In genomic region chr9:135498381-135499126, GRCh38 we compare ENCODE assay signal across 1 cellular context.
TF ChIP-seq lines count a peak whose summit lies in the region.

No MANE protein-coding gene starts in this region.

TF ChIP-seq in HepG2, 621 proteins besides CTCF, POLR2A, EP300 and RAD21:
- 0 out of 2 replicates have a peak, but pooled peaks have one; percentile 30 for TF ChIP-seq ZBTB7A (CRISPR knock-in tag; IDR thresholded peaks at IDR 0.05)
- no peak for TF ChIP-seq PTBP1 (IDR thresholded peaks at IDR 0.05; ENCODE audit: low read depth, low read length, poor library complexity, severe bottlenecking)
- no peak for TF ChIP-seq ZNF570 (CRISPR knock-in tag; IDR thresholded peaks at IDR 0.05; ENCODE audit: borderline replicate concordance)
- TF ChIP-seq TBP (CRISPR knock-in tag; IDR thresholded peaks at IDR 0.05), result no peak
- 0 out of 2 replicates have a peak, but pooled peaks have one; percentile 7 for TF ChIP-seq ZNF710 (CRISPR knock-in tag; IDR thresholded peaks at IDR 0.05; ENCODE audit: borderline replicate concordance)
